Comparison of ENCODE assay signal across 1 cellular context in the genomic region with DNA sequence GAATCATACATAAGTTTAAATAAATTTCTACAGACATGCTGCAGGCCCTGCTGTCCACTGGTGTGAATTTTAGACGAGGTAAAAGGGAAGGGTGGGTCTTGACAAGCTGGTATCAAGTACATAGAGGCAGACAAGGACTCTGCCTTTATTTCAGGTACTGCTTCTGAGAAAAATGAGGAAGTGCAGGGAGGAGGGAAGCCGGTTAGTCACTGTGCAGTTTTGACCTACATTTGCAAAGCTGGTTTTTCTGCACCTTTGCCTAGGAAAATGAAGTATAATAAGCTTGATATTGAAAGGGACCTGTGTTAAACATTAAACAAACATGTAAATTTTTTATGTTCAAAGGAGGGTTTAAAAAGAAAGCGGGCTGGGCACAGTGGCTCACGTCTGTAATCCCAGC.
TF ChIP-seq lines count a peak whose summit lies in the region.

No MANE protein-coding gene starts in this region.

TF ChIP-seq in GM12878, 131 proteins besides CTCF, POLR2A, EP300 and RAD21:
- peak; percentile 81; the same call in 1 of the 2 replicates for TF ChIP-seq SPI1 (IDR thresholded peaks at IDR 0.05; ENCODE audit: borderline replicate concordance, insufficient read depth, low read depth, low read length)
- TF ChIP-seq IRF5 (IDR thresholded peaks at IDR 0.05; ENCODE audit: borderline replicate concordance), result no peak
